19 cellular contexts compared by ENCODE assay signal in genomic region chr6:16402501-16402900, GRCh38.
DNase-seq lines count a peak whose midpoint lies in the region; ATAC-seq and TF ChIP-seq lines count a peak whose summit lies in the region.
"Had no signal": no experiment of that assay in that cellular context is flagged by ENCODE, and none has a peak within 500 bp of the region (broad histone marks: within the 10 kb centered on the region; RNA-seq: fewer than 3 reads in every experiment).

No MANE protein-coding gene starts in this region.

- peak overlapping the region; percentile 6 for H3K27ac Mint-ChIP-seq in activated T-cell treated with anti-CD3 and anti-CD28 coated beads, Interleukin-2, amount 50 U/mL, for 72 hours
- H3K27ac Mint-ChIP-seq in nephron: peak overlapping the region; percentile 82 to 93 (median 83)
- H3K27ac Mint-ChIP-seq: activated CD4-positive, alpha-beta T cell treated with anti-CD3 and anti-CD28 coated beads, Interleukin-2, amount 10 ng/mL, durations not matched to agents 7 days and 5 days had no signal

- H3K27me3 Mint-ChIP-seq in activated T-cell treated with anti-CD3 and anti-CD28 coated beads, Interleukin-2, amount 50 U/mL, for 72 hours (ENCODE audit: low read depth): no peaks in the 10 kb centered on the region
- H3K27me3 Mint-ChIP-seq in nephron (ENCODE audit: low read depth): no peaks in the 10 kb centered on the region
- H3K27me3 Mint-ChIP-seq: activated CD4-positive, alpha-beta T cell treated with anti-CD3 and anti-CD28 coated beads, Interleukin-2, amount 10 ng/mL, durations not matched to agents 7 days and 5 days had no signal

- intact Hi-C loops in uterus (cut with DNase I; ENCODE audit: low total_unique reads): loop anchor here (10.0 kb wide), 1 partner anchor 58 kb away; no protein-coding TSS in a partner anchor
- intact Hi-C loops in stomach (cut with DNase I; ENCODE audit: low total_unique reads): no loop called here

- H3K36me3 Mint-ChIP-seq in activated T-cell treated with anti-CD3 and anti-CD28 coated beads, Interleukin-2, amount 50 U/mL, for 72 hours (ENCODE audit: insufficient read depth in 2 of 2): peaks cover 5 to 8% of the 10 kb centered on the region in 2 donors
- H3K36me3 Mint-ChIP-seq in nephron (ENCODE audit: low read depth): peaks cover 12% of the 10 kb centered on the region

- H3K4me3 Mint-ChIP-seq in activated T-cell treated with anti-CD3 and anti-CD28 coated beads, Interleukin-2, amount 50 U/mL, for 72 hours: no peak overlapping the region
- no peak overlapping the region for H3K4me3 Mint-ChIP-seq in nephron
- H3K4me3 Mint-ChIP-seq: activated CD4-positive, alpha-beta T cell treated with anti-CD3 and anti-CD28 coated beads, Interleukin-2, amount 10 ng/mL, durations not matched to agents 7 days and 5 days; activated T-cell treated with anti-CD3 and anti-CD28 coated beads, Interleukin-2, amount 50 U/mL, for 4 hours had no signal

- no peaks in the 10 kb centered on the region for H3K27me3 ChIP-seq in uterus
- H3K27me3 ChIP-seq in stomach: no peaks in the 10 kb centered on the region
- H3K27me3 ChIP-seq: body of pancreas had no signal

- H3K27ac ChIP-seq in uterus (peak overlapping the region; percentile 60 to 76), stomach (no peak overlapping the region)
- H3K27ac ChIP-seq: body of pancreas had no signal

- peaks cover 17 to 23% of the 10 kb centered on the region in 2 donors for H3K4me1 ChIP-seq in uterus
- peaks cover 8 to 66% (median 31%) of the 10 kb centered on the region in 4 donors for H3K4me1 ChIP-seq in stomach
- H3K4me1 ChIP-seq: body of pancreas had no signal

- TF ChIP-seq CTCF in choroid plexus epithelial cell (conservative IDR thresholded peaks at IDR 0.05; ENCODE audit: low read depth, low read length) (no peak), nephron (IDR thresholded peaks at IDR 0.05; ENCODE audit: unreplicated experiment in 3 of 3) (no peak), uterus (IDR thresholded peaks at IDR 0.05) (peak in 1 of 4 experiments; percentile 10), stomach (IDR thresholded peaks at IDR 0.05) (no peak)

- H3K9me3 ChIP-seq in uterus: no peaks in the 10 kb centered on the region
- no peaks in the 10 kb centered on the region for H3K9me3 ChIP-seq in stomach
- H3K9me3 ChIP-seq: body of pancreas had no signal

- no peaks in the 10 kb centered on the region for H3K36me3 ChIP-seq in uterus
- H3K36me3 ChIP-seq in stomach: no peaks in the 10 kb centered on the region

- ATAC-seq in activated T-cell treated with anti-CD3 and anti-CD28 coated beads, Interleukin-2, amount 50 U/mL, for 72 hours (replicated peaks in 1 of 2): no peak
- ATAC-seq: activated T-cell treated with anti-CD3 and anti-CD28 coated beads, Interleukin-2, amount 50 U/mL, for 4 hours; body of pancreas had no signal

- TF ChIP-seq EP300 in stomach (IDR thresholded peaks at IDR 0.05): no peak

- no peaks in the 10 kb centered on the region for H3K9me3 Mint-ChIP-seq in activated T-cell treated with anti-CD3 and anti-CD28 coated beads, Interleukin-2, amount 50 U/mL, for 72 hours
- H3K9me3 Mint-ChIP-seq in nephron: peaks cover 3% of the 10 kb centered on the region
- H3K9me3 Mint-ChIP-seq: activated CD4-positive, alpha-beta T cell treated with anti-CD3 and anti-CD28 coated beads, Interleukin-2, amount 10 ng/mL, durations not matched to agents 7 days and 5 days; activated T-cell treated with anti-CD3 and anti-CD28 coated beads, Interleukin-2, amount 50 U/mL, for 4 hours had no signal

- DNase-seq in activated T-cell treated with anti-CD3 and anti-CD28 coated beads, Interleukin-2, amount 50 U/mL, for 72 hours: no peak
- DNase-seq in activated T-cell treated with anti-CD3 and anti-CD28 coated beads for 4 hours (no peak), choroid plexus epithelial cell (ENCODE audit: low read depth) (peak; percentile 80), uterus (peak; percentile 78 to 89), stomach (no peak), NCI-H1417 treated with DMSO at 0.1 percent for 48 hours (lab: John Stamatoyannopoulos, UW) (no peak), medulla oblongata (ENCODE audit: extremely low spot score) (no peak)
- DNase-seq: activated CD4-positive, alpha-beta T cell treated with anti-CD3 and anti-CD28 coated beads, Interleukin-2, amount 10 ng/mL, durations not matched to agents 7 days and 5 days; activated T-cell treated with anti-CD3 and anti-CD28 coated beads, Interleukin-2, amount 50 U/mL, for 4 hours; body of pancreas; effector CD8-positive, alpha-beta T cell; GDM1; NCI-H1105 treated with DMSO at 0.1 percent for 48 hours; NCI-H510A; posterior cingulate gyrus; RPMI8226; stimulated activated CD4-positive, alpha-beta T cell treated with anti-CD3 and anti-CD28 coated beads, Interleukin-1b, Interleukin-23, amount 100 ng/mL, for 48 hours had no signal

- peaks cover 30% of the 10 kb centered on the region for H3K4me1 Mint-ChIP-seq in activated T-cell treated with anti-CD3 and anti-CD28 coated beads, Interleukin-2, amount 50 U/mL, for 72 hours (ENCODE audit: low read depth)
- H3K4me1 Mint-ChIP-seq in nephron: peaks cover 58% of the 10 kb centered on the region

- WGBS in stomach, 5 donors: 69 to 86% (median 81%) methylated on average over 2 of the region's 2 CpGs

- TF ChIP-seq POLR2A in uterus (IDR thresholded peaks at IDR 0.05): no peak
- no peak for TF ChIP-seq POLR2A in stomach (IDR thresholded peaks at IDR 0.05)

- H3K4me3 ChIP-seq in choroid plexus epithelial cell (ENCODE audit: low read depth, low read length): no peak overlapping the region
- no peak overlapping the region for H3K4me3 ChIP-seq in uterus
- H3K4me3 ChIP-seq in stomach: no peak overlapping the region
- H3K4me3 ChIP-seq: body of pancreas, K562 had no signal

Comparison
In these comparisons a context has a peak if more than half of its experiments do, and no peak if none do; other contexts are left out.
1. DNase-seq: peak in choroid plexus epithelial cell (single experiment) and uterus (2 of 2); none in activated T-cell treated with anti-CD3 and anti-CD28 coated beads, Interleukin-2, amount 50 U/mL, for 72 hours (0 of 2), activated T-cell treated with anti-CD3 and anti-CD28 coated beads for 4 hours (single experiment), stomach (single experiment), NCI-H1417 treated with DMSO at 0.1 percent for 48 hours (single experiment) and medulla oblongata (single experiment).
2. H3K27ac ChIP-seq: peak in uterus (2 of 2); none in stomach (0 of 5).